In the genomic region with DNA sequence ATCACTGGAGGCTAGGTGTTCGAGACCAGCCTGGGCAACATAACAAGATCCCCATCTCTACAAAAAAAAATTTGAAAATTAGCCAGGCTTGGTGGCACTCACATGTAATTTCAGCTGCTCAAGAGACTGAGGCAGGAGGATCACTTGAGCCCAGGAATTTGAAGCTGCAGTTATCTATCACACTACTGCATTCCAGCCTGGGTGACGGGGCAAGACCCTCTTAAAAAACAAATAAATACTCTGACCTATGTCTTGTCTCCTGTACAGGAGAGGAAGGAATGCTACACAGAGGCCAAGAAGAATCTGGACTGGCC, we compare ENCODE assay signal across 12 cellular contexts. TPM values are rescaled to one million over a fixed set of nuclear protein-coding genes. Genes with fewer than 3 reads are reported as not detected.
A peak's percentile ranks its signal among the peaks of the same experiment; 100 is the strongest.
DNase-seq lines count a peak whose midpoint lies in the region; ATAC-seq and TF ChIP-seq lines count a peak whose summit lies in the region.
"Had no signal": no experiment of that assay in that cellular context is flagged by ENCODE, and none has a peak within 500 bp of the region (broad histone marks: within the 10 kb centered on the region; RNA-seq: fewer than 3 reads in every experiment).

No MANE protein-coding gene starts in this region.

- H3K9me3 ChIP-seq in adipocyte (ENCODE audit: control insufficient read depth, low read length) (no peaks in the 10 kb centered on the region), transverse colon (no peaks in the 10 kb centered on the region)

- H3K4me3 Mint-ChIP-seq in mesothelial cell of epicardium = no peak overlapping the region

- DNase-seq in activated naive CD4-positive, alpha-beta T cell treated with anti-CD3 and anti-CD28 coated beads, Interleukin-2, amount 50 U/mL, for 72 hours (ENCODE audit: low spot score in 2 of 2) = no peak
- no peak for DNase-seq in activated naive CD4-positive, alpha-beta T cell (lab: John Stamatoyannopoulos, UW)
- DNase-seq in adipocyte (ENCODE audit: low read depth) = no peak
- DNase-seq in mesothelial cell of epicardium (ENCODE audit: low spot score in 2 of 2, unreplicated experiment in 2 of 2) = no peak
- DNase-seq in transverse colon = no peak
- no peak for DNase-seq in H4 (ENCODE audit: low spot score)
- DNase-seq: activated CD4-positive, alpha-beta T cell treated with anti-CD3 and anti-CD28 coated beads for 48 hours; NCI-H524 treated with DMSO at 0.1 percent for 48 hours had no signal

- no peak for TF ChIP-seq EP300 in transverse colon (IDR thresholded peaks at IDR 0.05; ENCODE audit: low read depth)

- H3K27me3 ChIP-seq in adipocyte (replicated peaks; ENCODE audit: control insufficient read depth, insufficient read depth, low read length) = no peaks in the 10 kb centered on the region
- H3K27me3 ChIP-seq in transverse colon = no peaks in the 10 kb centered on the region

- peak overlapping the region; percentile 83 to 93 for H3K27ac Mint-ChIP-seq in activated naive CD4-positive, alpha-beta T cell treated with anti-CD3 and anti-CD28 coated beads, Interleukin-2, amount 50 U/mL, for 72 hours
- peak overlapping the region; percentile 69 for H3K27ac Mint-ChIP-seq in mesothelial cell of epicardium

- no peak for TF ChIP-seq POLR2A in transverse colon (IDR thresholded peaks at IDR 0.05)

- intact Hi-C loops in transverse colon (cut with DNase I; ENCODE audit: low total_unique reads) = no loop called here

- peaks cover 59% of the 10 kb centered on the region for H3K4me1 ChIP-seq in adipocyte (ENCODE audit: control insufficient read depth, insufficient read depth, low read length)
- H3K4me1 ChIP-seq in transverse colon = peaks cover 39 to 74% (median 61%) of the 10 kb centered on the region in 4 donors

- H3K36me3 ChIP-seq in adipocyte (ENCODE audit: control insufficient read depth, insufficient read depth, low read length, severe bottlenecking) (peaks cover 31% of the 10 kb centered on the region), transverse colon (peaks cover 0 to 7% (median 0%) of the 10 kb centered on the region in 4 donors)

- peaks cover 9 to 11% of the 10 kb centered on the region in 2 donors for H3K36me3 Mint-ChIP-seq in activated naive CD4-positive, alpha-beta T cell treated with anti-CD3 and anti-CD28 coated beads, Interleukin-2, amount 50 U/mL, for 72 hours
- peaks cover 6% of the 10 kb centered on the region for H3K36me3 Mint-ChIP-seq in mesothelial cell of epicardium

- no peaks in the 10 kb centered on the region for H3K9me3 Mint-ChIP-seq in activated naive CD4-positive, alpha-beta T cell treated with anti-CD3 and anti-CD28 coated beads, Interleukin-2, amount 50 U/mL, for 72 hours
- no peaks in the 10 kb centered on the region for H3K9me3 Mint-ChIP-seq in mesothelial cell of epicardium

- H3K27ac ChIP-seq in transverse colon = peak overlapping the region; percentile 86 to 88 (median 86)
- H3K27ac ChIP-seq: SK-N-MC had no signal

- H3K4me3 ChIP-seq in adipocyte (ENCODE audit: low read length) = no peak overlapping the region
- H3K4me3 ChIP-seq in transverse colon = no peak overlapping the region
- H3K4me3 ChIP-seq: SK-N-MC had no signal

- peak overlapping the region; percentile 5 for H3K9ac ChIP-seq in adipocyte (ENCODE audit: low read length)

- in situ Hi-C loops in transverse colon (cut with MboI; ENCODE audit: low pct_ligation_motif_present in 1 of 4, low pct_unique_long_range_greater_than_20kb in 1 of 4, low sequenced_read_pairs in 3 of 4) = loop anchor here in 3 of 4 donors (5.0 kb wide), 1 partner anchor 64 kb away; no protein-coding TSS in a partner anchor

- ATAC-seq in activated naive CD4-positive, alpha-beta T cell treated with anti-CD3 and anti-CD28 coated beads, Interleukin-2, amount 50 U/mL, for 72 hours = no peak
- ATAC-seq in GM18909 (IDR thresholded peaks at IDR 0.05; ENCODE audit: poor library complexity, unreplicated experiment) (no peak), GM21576 (IDR thresholded peaks at IDR 0.05; ENCODE audit: unreplicated experiment) (no peak)

- peaks cover 19% of the 10 kb centered on the region for H3K4me1 Mint-ChIP-seq in mesothelial cell of epicardium

- 57 to 59% methylated on average over 1 to 2 of the region's 2 CpGs for WGBS in transverse colon (ENCODE audit: low coverage in 1 of 2), 2 donors

- no peaks in the 10 kb centered on the region for H3K27me3 Mint-ChIP-seq in mesothelial cell of epicardium (ENCODE audit: low read depth)

- TF ChIP-seq CTCF in mesothelial cell of epicardium (IDR thresholded peaks at IDR 0.05; ENCODE audit: unreplicated experiment) (no peak), transverse colon (IDR thresholded peaks at IDR 0.05) (no peak)

RNA-seq across cellular contexts. Expression of gene COX4I2, which starts 25.8 kb away (rescaled TPM):
- not detected for total RNA-seq in activated naive CD4-positive, alpha-beta T cell treated with anti-CD3 and anti-CD28 coated beads, Interleukin-2, amount 50 U/mL, for 72 hours
- total RNA-seq in mesothelial cell of epicardium = 0.34 TPM in 1 of 3 replicates, not detected in the others
- total RNA-seq in transverse colon = not detected
- total RNA-seq in H4 (2014; rRNA removed; shearing (Covaris generic)) = not detected in 2 replicates
- total RNA-seq: fibroblast of lung had no signal

RNA-seq across cellular contexts. Expression of gene ID1, which starts 58.4 kb away (rescaled TPM):
- total RNA-seq in activated naive CD4-positive, alpha-beta T cell treated with anti-CD3 and anti-CD28 coated beads, Interleukin-2, amount 50 U/mL, for 72 hours = 10 to 100 TPM in 1 of 2 donors, 1 to 10 TPM in 1; 1.4 to 19.4 TPM
- total RNA-seq in mesothelial cell of epicardium = 374 to 378 TPM (median 377 TPM) in 3 replicates
- total RNA-seq in transverse colon = 1,000 to 10,000 TPM in 1 of 4 donors, 100 to 1,000 TPM in 3; 516 to 1,015 (median 933) TPM
- 410 and 489 TPM in 2 replicates for total RNA-seq in H4 (2014; rRNA removed; shearing (Covaris generic))

RNA-seq across cellular contexts. Expression of gene BCL2L1, which starts 59.2 kb away (rescaled TPM):
- 100 to 1,000 TPM in 1 of 2 donors, 10 to 100 TPM in 1; 86.6 to 143 TPM for total RNA-seq in activated naive CD4-positive, alpha-beta T cell treated with anti-CD3 and anti-CD28 coated beads, Interleukin-2, amount 50 U/mL, for 72 hours
- total RNA-seq in mesothelial cell of epicardium (63.2 to 66.6 TPM (median 64.8 TPM) in 3 replicates), transverse colon (100 to 1,000 TPM in 3 of 4 donors, 10 to 100 TPM in 1; 98.6 to 151 (median 107) TPM)
- total RNA-seq in H4 (2014; rRNA removed; shearing (Covaris generic)) = 34.2 and 42.6 TPM in 2 replicates

Comparison
In these comparisons a context has a peak if more than half of its experiments do, and no peak if none do; other contexts are left out.
1. RNA of gene ID1, which starts 58.4 kb away (total RNA-seq): 516 to 1,015 TPM in transverse colon, 410 to 489 TPM in H4 and 374 to 378 TPM in mesothelial cell of epicardium; 1.4 to 19.4 TPM in activated naive CD4-positive, alpha-beta T cell treated with anti-CD3 and anti-CD28 coated beads, Interleukin-2, amount 50 U/mL, for 72 hours; every median in the first group is over 10 times any median in the second.